ENCODE assay signal across 28 cellular contexts in the genomic region with DNA sequence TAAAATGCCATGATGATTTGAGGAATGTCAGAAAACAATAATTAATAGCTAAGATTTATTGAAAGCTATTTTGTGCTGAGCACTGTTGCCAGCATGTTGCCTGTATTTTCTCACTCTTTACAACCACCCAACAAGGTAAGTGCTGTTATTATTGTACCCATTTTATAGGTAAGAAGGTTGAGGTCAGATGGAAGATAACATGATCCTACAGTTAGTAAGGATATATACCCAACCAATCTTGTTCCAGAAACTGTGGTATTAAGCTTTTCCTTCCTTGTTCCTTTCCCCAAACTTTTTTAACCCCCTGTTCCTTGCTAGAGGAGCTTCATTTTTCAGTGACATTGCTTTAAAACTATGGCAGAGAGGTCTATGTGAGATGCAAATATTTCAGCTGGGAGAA.
"Had no signal": no experiment of that assay in that cellular context is flagged by ENCODE, and none has a peak within 500 bp of the region (broad histone marks: within the 10 kb centered on the region; RNA-seq: fewer than 3 reads in every experiment).

No MANE protein-coding gene starts in this region.

- H3K27me3 ChIP-seq: colonic mucosa, esophagus muscularis mucosa, esophagus squamous epithelium, foreskin keratinocyte, gastrocnemius medialis, gastroesophageal sphincter had no signal

- H3K36me3 ChIP-seq: colonic mucosa, esophagus muscularis mucosa, esophagus squamous epithelium, gastrocnemius medialis, gastroesophageal sphincter, heart left ventricle, heart right ventricle had no signal

- H3K9me3 ChIP-seq: colonic mucosa, esophagus muscularis mucosa, esophagus squamous epithelium, gastrocnemius medialis, gastroesophageal sphincter, heart left ventricle, heart right ventricle had no signal

- FAIRE-seq: colon, endometrium, endothelial cell of umbilical vein, frontal cortex had no signal

- H3K4me3 ChIP-seq: colonic mucosa, coronary artery, dorsolateral prefrontal cortex, esophagus muscularis mucosa, esophagus squamous epithelium, gastrocnemius medialis, gastroesophageal sphincter, heart left ventricle, heart right ventricle had no signal

- DNase-seq: colonic mucosa; cortex of kidney; dermis blood vessel endothelial cell; dorsolateral prefrontal cortex; effector CD4-positive, alpha-beta T cell; effector CD8-positive, alpha-beta T cell; effector memory CD4-positive, alpha-beta T cell; effector memory CD8-positive, alpha-beta T cell; endodermal cell; erythroblast; esophagus squamous epithelium; foreskin fibroblast; foreskin keratinocyte; foreskin melanocyte; gastrocnemius medialis; glutamatergic neuron; head of caudate nucleus; heart left ventricle; heart right ventricle had no signal

- ATAC-seq: effector memory CD8-positive, alpha-beta T cell; esophagus mucosa; foreskin keratinocyte; gastrocnemius medialis; gastroesophageal sphincter; heart left ventricle; heart right ventricle had no signal

- H3K27ac ChIP-seq: colonic mucosa, coronary artery, dorsolateral prefrontal cortex, epithelial cell of prostate, esophagus muscularis mucosa, esophagus squamous epithelium, foreskin keratinocyte, gastrocnemius medialis, gastroesophageal sphincter, heart left ventricle, heart right ventricle had no signal

- H3K4me1 ChIP-seq: colonic mucosa, esophagus muscularis mucosa, esophagus squamous epithelium, foreskin keratinocyte, gastrocnemius medialis, gastroesophageal sphincter, heart left ventricle, heart right ventricle had no signal
